In genomic region chr15:75332093-75332492, GRCh38 we compare ENCODE assay signal across 2 cellular contexts.
TF ChIP-seq lines count a peak whose summit lies in the region.

No MANE protein-coding gene starts in this region.

TF ChIP-seq in A549, 52 proteins besides CTCF, POLR2A, EP300 and RAD21:
- TF ChIP-seq CHD2 (IDR thresholded peaks at IDR 0.05; ENCODE audit: low read length, partially characterized antibody): peak; percentile 46

TF ChIP-seq in K562, 482 proteins besides CTCF, POLR2A, EP300 and RAD21:
- peak; percentile 79 for TF ChIP-seq CHD2 (IDR thresholded peaks at IDR 0.05; ENCODE audit: low read depth, low read length)
TF ChIP-seq in K562: peak in this region for 1; not testable (repeated sequence) for 481.
